Comparison of ENCODE assay signal across 2 cellular contexts in genomic region chr19:49763230-49763629, GRCh38.
TF ChIP-seq lines count a peak whose summit lies in the region.

TSKS (minus strand) TSS chr19:49763306; CDS start chr19:49763247, 59 bp downstream.

TF ChIP-seq in IMR-90, 13 proteins besides CTCF, POLR2A, EP300 and RAD21:
- TF ChIP-seq RFX5 (IDR thresholded peaks at IDR 0.05; ENCODE audit: low read depth, low read length) = no peak
- no peak for TF ChIP-seq CEBPB (IDR thresholded peaks at IDR 0.05; ENCODE audit: low read depth, low read length)
- TF ChIP-seq FOS (IDR thresholded peaks at IDR 0.05; ENCODE audit: low read depth, low read length) = no peak
- no peak for TF ChIP-seq USF2 (IDR thresholded peaks at IDR 0.05; ENCODE audit: low read depth, low read length)

TF ChIP-seq in HEK293T, 16 proteins besides CTCF, POLR2A, EP300 and RAD21:
- TF ChIP-seq CTBP1 (IDR thresholded peaks at IDR 0.05; ENCODE audit: borderline replicate concordance) = no peak
- TF ChIP-seq PKNOX1 (IDR thresholded peaks at IDR 0.05) = no peak
- TF ChIP-seq ELF4 (IDR thresholded peaks at IDR 0.05) = no peak
- no peak for TF ChIP-seq TARDBP (IDR thresholded peaks at IDR 0.05)
- TF ChIP-seq FOXA1 (IDR thresholded peaks at IDR 0.05) = no peak
- TF ChIP-seq ZNF384 (IDR thresholded peaks at IDR 0.05) = no peak
